In genomic region chr3:78701537-78701936, GRCh38 we compare ENCODE assay signal across 20 cellular contexts.
"Had no signal": no experiment of that assay in that cellular context is flagged by ENCODE, and none has a peak within 500 bp of the region (broad histone marks: within the 10 kb centered on the region; RNA-seq: fewer than 3 reads in every experiment).

No MANE protein-coding gene starts in this region.

- H2AFZ ChIP-seq: hepatocyte had no signal

- H3K27ac ChIP-seq: hepatocyte, left lung, ovary, right atrium auricular region, right lobe of liver, skin epidermis, spleen, tibial nerve, uterus had no signal

- FAIRE-seq: keratinocyte had no signal

- H3K4me2 ChIP-seq: hepatocyte had no signal

- H3K9me3 ChIP-seq: left lung, ovary, right atrium auricular region, right lobe of liver, spleen, tibial nerve, uterus had no signal

- H3K79me2 ChIP-seq: hepatocyte had no signal

- DNase-seq: left colon; left lung; mesendoderm; naive B cell; natural killer cell; nephron progenitor cell; ovary; right lobe of liver; spleen; stimulated activated CD4-positive, alpha-beta T cell treated with anti-CD3 and anti-CD28 coated beads, Interleukin-4, amount 100 ng/mL, for 24 hours; stimulated activated naive CD4-positive, alpha-beta T cell; substantia nigra; uterus had no signal

- H3K36me3 ChIP-seq: left lung, ovary, right atrium auricular region, right lobe of liver, spleen, tibial nerve, uterus had no signal

- H3K4me1 ChIP-seq: left lung, right atrium auricular region, right lobe of liver, uterus had no signal

- H3K27me3 ChIP-seq: hepatocyte, left lung, ovary, right atrium auricular region, right lobe of liver, spleen, tibial nerve, uterus had no signal

- H3K4me3 ChIP-seq: hepatocyte, left lung, lung, ovary, right atrium auricular region, right lobe of liver, skin epidermis, spleen, tibial nerve, uterus had no signal

- ATAC-seq: left colon; left lung; natural killer cell; right lobe of liver; stimulated activated effector memory CD8-positive, alpha-beta T cell treated with anti-CD3 and anti-CD28 coated beads, Interleukin-12 subunit alpha, Interleukin-12 subunit beta, amount 100 ng/mL, for 72 hours had no signal
